In the genomic region with DNA sequence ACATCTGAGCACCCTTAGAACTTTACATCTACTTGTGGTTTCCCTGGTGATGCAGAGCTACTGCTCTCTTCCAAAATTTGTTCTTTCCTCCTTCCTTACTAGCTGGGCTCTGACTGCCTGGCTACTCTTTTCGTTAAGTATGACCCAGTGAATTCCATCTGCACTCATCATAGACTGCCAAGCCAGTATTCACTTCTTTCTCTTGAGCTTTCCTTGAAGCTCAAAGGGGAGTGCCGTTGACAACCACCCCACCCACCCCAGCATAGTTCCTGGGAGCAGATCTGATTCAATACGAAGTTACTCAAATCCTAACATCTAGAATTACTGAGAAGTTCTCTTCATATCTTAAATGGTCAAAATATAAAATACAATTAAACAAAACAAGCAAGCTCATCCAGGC, we compare ENCODE assay signal across 27 cellular contexts.
DNase-seq lines count a peak whose midpoint lies in the region; ATAC-seq lines count a peak whose summit lies in the region.
"Had no signal": no experiment of that assay in that cellular context is flagged by ENCODE, and none has a peak within 500 bp of the region (broad histone marks: within the 10 kb centered on the region; RNA-seq: fewer than 3 reads in every experiment).

No MANE protein-coding gene starts in this region.

- H3K9ac ChIP-seq in GM23248: no peak overlapping the region
- H3K9ac ChIP-seq in trophoblast cell (ENCODE audit: low read length): no peak overlapping the region
- H3K9ac ChIP-seq: SK-N-SH had no signal

- no peak overlapping the region for H3K14ac ChIP-seq in trophoblast cell (ENCODE audit: low read length)

- H3K79me2 ChIP-seq in GM23248 (ENCODE audit: insufficient read depth) (no peaks in the 10 kb centered on the region), trophoblast cell (ENCODE audit: control insufficient read depth, insufficient read depth, low read length, poor library complexity) (no peaks in the 10 kb centered on the region)

- H2BK120ac ChIP-seq in trophoblast cell (ENCODE audit: insufficient read depth, low read length, poor library complexity): no peak overlapping the region

- H2AFZ ChIP-seq in GM23248 (no peak overlapping the region), trophoblast cell (ENCODE audit: insufficient read depth, low read length, poor library complexity) (no peak overlapping the region)

- H3K4me3 ChIP-seq in GM23248: no peak overlapping the region
- H3K4me3 ChIP-seq in trophoblast cell (ENCODE audit: low read depth, low read length): no peak overlapping the region
- H3K4me3 ChIP-seq: body of pancreas, heart left ventricle, pancreas, smooth muscle cell, thyroid gland had no signal

- H4K12ac ChIP-seq in trophoblast cell (ENCODE audit: low read depth, low read length): no peak overlapping the region

- no peak overlapping the region for H3K18ac ChIP-seq in trophoblast cell (ENCODE audit: low read length)

- H3K9me3 ChIP-seq in GM23248 (ENCODE audit: low read depth) (no peaks in the 10 kb centered on the region), trophoblast cell (ENCODE audit: insufficient read depth, low read depth, low read length) (no peaks in the 10 kb centered on the region)
- H3K9me3 ChIP-seq: body of pancreas, pancreas, SK-N-SH, thyroid gland had no signal

- in situ Hi-C loops in GM23248 (cut with MboI): no loop called here

- no peaks in the 10 kb centered on the region for H3K27me3 ChIP-seq in GM23248 (replicated peaks; ENCODE audit: insufficient read depth)
- no peaks in the 10 kb centered on the region for H3K27me3 ChIP-seq in trophoblast cell (ENCODE audit: insufficient read depth, low read length)
- H3K27me3 ChIP-seq: body of pancreas, heart left ventricle, pancreas, thyroid gland had no signal

- H2AK5ac ChIP-seq in trophoblast cell (ENCODE audit: low read length): no peak overlapping the region

- DNase-seq in AG08395 (ENCODE audit: low spot score) (peak; percentile 45), GM23248 (peak; percentile 90), T1000 (lab: John Stamatoyannopoulos, UW) (peak; percentile 6), fibroblast of peridontal ligament (ENCODE audit: extremely low read depth) (peak; percentile 82), trophoblast cell (no peak), NCI-H82 (lab: John Stamatoyannopoulos, UW) (no peak), NCI-H1048 (lab: John Stamatoyannopoulos, UW) (no peak)
- DNase-seq: activated CD4-positive, alpha-beta T cell treated with anti-CD3 and anti-CD28 coated beads for 1 hour; activated gamma-delta T cell; activated naive CD8-positive, alpha-beta T cell treated with anti-CD3 and anti-CD28 coated beads, Interleukin-2, amount 10 ng/mL, durations not matched to agents 7 days and 5 days; activated T-cell treated with anti-CD3 and anti-CD28 coated beads for 4 hours; body of pancreas; DMS53; heart left ventricle; NCI-H1694 treated with DMSO at 0.1 percent for 48 hours; NCI-H526; pancreas; RPMI8226; SK-N-SH; stimulated activated CD4-positive, alpha-beta T cell treated with anti-CD3 and anti-CD28 coated beads, Interleukin-1b, Interleukin-23, amount 100 ng/mL, for 48 hours; stimulated activated CD8-positive, alpha-beta memory T cell treated with anti-CD3 and anti-CD28 coated beads, Interleukin-4, amount 100 ng/mL, for 48 hours; stimulated activated naive CD8-positive, alpha-beta T cell treated with anti-CD3 and anti-CD28 coated beads, Interleukin-15, amount 100 ng/mL, for 72 hours; T-helper 17 cell; thyroid gland had no signal

- H3K4ac ChIP-seq in trophoblast cell (ENCODE audit: low read depth, low read length): no peak overlapping the region

- H3K4me1 ChIP-seq in GM23248 (ENCODE audit: insufficient read depth) (peaks cover 16% of the 10 kb centered on the region), trophoblast cell (ENCODE audit: control insufficient read depth in 1 of 2, insufficient read depth in 2 of 2, low read length in 2 of 2) (no peaks in the 10 kb centered on the region)
- H3K4me1 ChIP-seq: body of pancreas, pancreas, thyroid gland had no signal

- no peak overlapping the region for H2BK12ac ChIP-seq in trophoblast cell (ENCODE audit: low read length)

- H3K23ac ChIP-seq in trophoblast cell (ENCODE audit: low read length): no peak overlapping the region

- H3K36me3 ChIP-seq in GM23248 (ENCODE audit: low read depth) (no peaks in the 10 kb centered on the region), trophoblast cell (ENCODE audit: control insufficient read depth in 1 of 2, insufficient read depth in 2 of 2, low read length in 2 of 2) (no peaks in the 10 kb centered on the region)
- H3K36me3 ChIP-seq: heart left ventricle, pancreas, thyroid gland had no signal

- H4K20me1 ChIP-seq in GM23248 (ENCODE audit: insufficient read depth): no peaks in the 10 kb centered on the region

- no peak for ATAC-seq in HG03196 (IDR thresholded peaks at IDR 0.05; ENCODE audit: unreplicated experiment)
- ATAC-seq: body of pancreas; pancreas; stimulated activated naive CD8-positive, alpha-beta T cell treated with anti-CD3 and anti-CD28 coated beads, Interleukin-15, amount 100 ng/mL, for 72 hours; T-helper 17 cell had no signal

- H3F3A ChIP-seq in GM23248 (ENCODE audit: insufficient read depth): peaks cover 30% of the 10 kb centered on the region

- H3K9me2 ChIP-seq in GM23248 (ENCODE audit: insufficient read depth): peaks cover 7% of the 10 kb centered on the region; the same call in 1 of the 2 replicates
- H3K9me2 ChIP-seq: SK-N-SH had no signal

- H4K91ac ChIP-seq in trophoblast cell (ENCODE audit: low read depth, low read length): no peak overlapping the region

- 0 to 1% methylated on average over 3 of the region's 3 CpGs for WGBS in GM23248 (ENCODE audit: low coverage in 1 of 2, low lambda C conversion rate in 2 of 2, missing lambda C conversion rate in 2 of 2), 2 experiments
- no CpG with 5 or more reads among the region's 3 CpGs for WGBS in trophoblast cell (ENCODE audit: extremely low coverage, insufficient coverage, insufficient read length)

- no peak overlapping the region for H4K8ac ChIP-seq in trophoblast cell (ENCODE audit: low read depth, low read length)

- no peaks in the 10 kb centered on the region for H3K79me1 ChIP-seq in trophoblast cell (ENCODE audit: low read length)

- H2BK5ac ChIP-seq in trophoblast cell (ENCODE audit: low read depth, low read length, poor library complexity): no peak overlapping the region

- H3K27ac ChIP-seq in GM23248: peak overlapping the region; percentile 58
- no peak overlapping the region for H3K27ac ChIP-seq in trophoblast cell (ENCODE audit: low read depth, low read length)
- H3K27ac ChIP-seq: body of pancreas, heart left ventricle, HL-60, pancreas, thyroid gland had no signal

- peak overlapping the region; percentile 32 for H3K4me2 ChIP-seq in GM23248 (ENCODE audit: unreplicated experiment)
- no peak overlapping the region for H3K4me2 ChIP-seq in trophoblast cell (ENCODE audit: low read length)
- H3K4me2 ChIP-seq: SK-N-SH, smooth muscle cell had no signal

Comparison
In these comparisons a context has a peak if more than half of its experiments do, and no peak if none do; other contexts are left out.
1. DNase-seq: peak in AG08395 (single experiment), GM23248 (single experiment), T1000 (single experiment) and fibroblast of peridontal ligament (single experiment); none in trophoblast cell (0 of 2), NCI-H82 (single experiment) and NCI-H1048 (single experiment).